10 cellular contexts compared by ENCODE assay signal in genomic region chr9:7216004-7216821, GRCh38.
DNase-seq lines count a peak whose midpoint lies in the region; ATAC-seq and TF ChIP-seq lines count a peak whose summit lies in the region.
"Had no signal": no experiment of that assay in that cellular context is flagged by ENCODE, and none has a peak within 500 bp of the region (broad histone marks: within the 10 kb centered on the region; RNA-seq: fewer than 3 reads in every experiment).

No MANE protein-coding gene starts in this region.

- in situ Hi-C loops in GM13976 (cut with MboI; ENCODE audit: low sequenced_read_pairs, unreplicated experiment), result no loop called here

- TF ChIP-seq CTCF in GM13976 (IDR thresholded peaks at IDR 0.05; ENCODE audit: borderline replicate concordance, control extremely low read depth, extremely low read depth, insufficient read depth, missing control alignments), result no peak

- intact Hi-C loops in sciatic nerve (cut with DNase I), result no loop called here

- no peak for ATAC-seq in sciatic nerve
- ATAC-seq in GM21825 (IDR thresholded peaks at IDR 0.05; ENCODE audit: unreplicated experiment), result no peak
- ATAC-seq: effector memory CD8-positive, alpha-beta T cell had no signal

- peak; percentile 25 for DNase-seq in GM03348 (ENCODE audit: low spot score)
- DNase-seq in NCI-H226, result peak; percentile 95
- DNase-seq in amniotic epithelial cell (ENCODE audit: low read depth), result peak; percentile 93
- peak; percentile 84 for DNase-seq in renal cortical epithelial cell (ENCODE audit: low read depth)
- DNase-seq in sciatic nerve (ENCODE audit: low spot score), result no peak
- DNase-seq in GM13976 (ENCODE audit: low spot score), result no peak
- DNase-seq: effector memory CD8-positive, alpha-beta T cell; SHP77; substantia nigra had no signal

Comparison
In these comparisons a context has a peak if more than half of its experiments do, and no peak if none do; other contexts are left out.
1. DNase-seq: peak in GM03348 (single experiment), NCI-H226 (single experiment), amniotic epithelial cell (single experiment) and renal cortical epithelial cell (single experiment); none in sciatic nerve (single experiment) and GM13976 (single experiment).